8 cellular contexts compared by ENCODE assay signal in genomic region chr1:6423321-6423999, GRCh38. TPM values are rescaled to one million over a fixed set of nuclear protein-coding genes. Genes with fewer than 3 reads are reported as not detected.
A peak's percentile ranks its signal among the peaks of the same experiment; 100 is the strongest.
DNase-seq lines count a peak whose midpoint lies in the region; ATAC-seq, FAIRE-seq and TF ChIP-seq lines count a peak whose summit lies in the region.

No MANE protein-coding gene starts in this region.

- CTCF ChIA-PET in activated CD8-positive, alpha-beta T cell treated with anti-CD3 and anti-CD28 coated beads, Interleukin-2, amount 10 ng/mL, durations not matched to agents 7 days and 5 days (lab: Charles Lee), result interaction anchor here (0.7 to 5.6 kb wide), 32 partner anchors 10 to 233 kb away, joined by 3 to 103 read pairs (median 4); partner anchors contain the start of genes ACOT7, NOL9, PLEKHG5 and TNFRSF25
- CTCF ChIA-PET in endothelial cell of umbilical vein (lab: Charles Lee), result interaction anchor here (0.5 to 11.1 kb wide), 21 partner anchors 10 to 218 kb away, joined by 3 to 202 read pairs (median 4); partner anchors contain the start of genes ACOT7 and NOL9

- H3K79me2 ChIP-seq in endothelial cell of umbilical vein (ENCODE audit: control insufficient read depth, insufficient read depth, low read length), result no peaks in the 10 kb centered on the region
- no peaks in the 10 kb centered on the region for H3K79me2 ChIP-seq in parathyroid adenoma

- peaks cover 15% of the 10 kb centered on the region for H3K4me1 Mint-ChIP-seq in activated CD8-positive, alpha-beta T cell treated with anti-CD3 and anti-CD28 coated beads, Interleukin-2, amount 10 ng/mL, durations not matched to agents 7 days and 5 days (ENCODE audit: low read depth)

- H3K4me1 ChIP-seq in endothelial cell of umbilical vein (ENCODE audit: control insufficient read depth, extremely low read depth, insufficient read depth, low read length) (peaks cover 35% of the 10 kb centered on the region), parathyroid adenoma (peaks cover 5% of the 10 kb centered on the region)

- H3K27ac Mint-ChIP-seq in activated CD8-positive, alpha-beta T cell treated with anti-CD3 and anti-CD28 coated beads, Interleukin-2, amount 10 ng/mL, durations not matched to agents 7 days and 5 days, result no peak overlapping the region

- H3K9me3 ChIP-seq in endothelial cell of umbilical vein (replicated peaks; ENCODE audit: control insufficient read depth, insufficient read depth, low read length) (no peaks in the 10 kb centered on the region), parathyroid adenoma (ENCODE audit: control insufficient read depth, low read length) (no peaks in the 10 kb centered on the region)

- no peaks in the 10 kb centered on the region for H3K9me3 Mint-ChIP-seq in activated CD8-positive, alpha-beta T cell treated with anti-CD3 and anti-CD28 coated beads, Interleukin-2, amount 10 ng/mL, durations not matched to agents 7 days and 5 days (ENCODE audit: insufficient read depth)

- H3K27me3 Mint-ChIP-seq in activated CD8-positive, alpha-beta T cell treated with anti-CD3 and anti-CD28 coated beads, Interleukin-2, amount 10 ng/mL, durations not matched to agents 7 days and 5 days (ENCODE audit: low read depth), result peaks cover 48% of the 10 kb centered on the region

- no TSS peak for BruUV-seq in endothelial cell of umbilical vein (replicated peaks; lab: Mats Ljungman, UMichigan)

- H3K9me1 ChIP-seq in endothelial cell of umbilical vein (replicated peaks; ENCODE audit: control insufficient read depth, extremely low read depth, insufficient read depth, low read length), result no peaks in the 10 kb centered on the region

- intact Hi-C loops in endothelial cell of umbilical vein (cut with micrococcal nuclease), result loop anchor here (1.0 to 5.0 kb wide), 5 partner anchors 15 to 371 kb away; partner anchors contain the start of genes GPR153 and ICMT

- H3K4me2 ChIP-seq in endothelial cell of umbilical vein (ENCODE audit: insufficient read depth, low read length) (peak overlapping the region; percentile 75), parathyroid adenoma (ENCODE audit: low read length) (peak overlapping the region; percentile 41)

- H3K4me3 ChIP-seq in endothelial cell of umbilical vein (replicated peaks in 1 of 3; ENCODE audit: insufficient read depth in 1 of 3, low read depth in 1 of 3, low read length in 3 of 3) (peak overlapping the region in 1 of 3 experiments; percentile 9), parathyroid adenoma (ENCODE audit: low read depth, low read length) (no peak overlapping the region)

- H3K9ac ChIP-seq in endothelial cell of umbilical vein (replicated peaks; ENCODE audit: extremely low read depth, insufficient read depth, low read length) (peak overlapping the region; percentile 52), parathyroid adenoma (no peak overlapping the region)

- H3K27me3 ChIP-seq in endothelial cell of umbilical vein (ENCODE audit: control insufficient read depth in 2 of 2, insufficient read depth in 2 of 2, low read length in 2 of 2), result peaks cover 0 to 7% of the 10 kb centered on the region in 2 experiments
- H3K27me3 ChIP-seq in parathyroid adenoma (ENCODE audit: control insufficient read depth, insufficient read depth, low read length), result no peaks in the 10 kb centered on the region

- peak overlapping the region; percentile 46 for H2AFZ ChIP-seq in endothelial cell of umbilical vein (ENCODE audit: low read depth, low read length)
- peak overlapping the region; percentile 38 for H2AFZ ChIP-seq in parathyroid adenoma

- POLR2A ChIA-PET in activated CD8-positive, alpha-beta T cell treated with anti-CD3 and anti-CD28 coated beads, Interleukin-2, amount 10 ng/mL, durations not matched to agents 7 days and 5 days (lab: Charles Lee), result no interaction called here
- POLR2A ChIA-PET in endothelial cell of umbilical vein (lab: Charles Lee), result interaction anchor here (0.6 kb wide), 1 partner anchor 29 kb away, joined by 3 read pairs; no protein-coding TSS in a partner anchor

- dilution Hi-C loops in endothelial cell of umbilical vein (cut with MboI; ENCODE audit: extremely low pct_ligation_motif_present, low sequenced_read_pairs), result no loop called here

- no peaks in the 10 kb centered on the region for H3K36me3 Mint-ChIP-seq in activated CD8-positive, alpha-beta T cell treated with anti-CD3 and anti-CD28 coated beads, Interleukin-2, amount 10 ng/mL, durations not matched to agents 7 days and 5 days (ENCODE audit: low read depth)

- H3K36me3 ChIP-seq in endothelial cell of umbilical vein (ENCODE audit: control insufficient read depth in 2 of 2, extremely low read depth in 1 of 2, insufficient read depth in 2 of 2, low read length in 2 of 2), result no peaks in the 10 kb centered on the region
- no peaks in the 10 kb centered on the region for H3K36me3 ChIP-seq in parathyroid adenoma (ENCODE audit: control insufficient read depth, insufficient read depth, low read length)

- ATAC-seq in GM21619 (IDR thresholded peaks at IDR 0.05; ENCODE audit: unreplicated experiment), result peak; percentile 46
- ATAC-seq in activated CD8-positive, alpha-beta T cell treated with anti-CD3 and anti-CD28 coated beads, Interleukin-2, amount 10 ng/mL, durations not matched to agents 7 days and 5 days, result peak; percentile 65
- ATAC-seq in HG03175 (IDR thresholded peaks at IDR 0.05; ENCODE audit: unreplicated experiment), result no peak

- no peak overlapping the region for H3K4me3 Mint-ChIP-seq in activated CD8-positive, alpha-beta T cell treated with anti-CD3 and anti-CD28 coated beads, Interleukin-2, amount 10 ng/mL, durations not matched to agents 7 days and 5 days

- H4K20me1 ChIP-seq in endothelial cell of umbilical vein (replicated peaks; ENCODE audit: control insufficient read depth, extremely low read depth, insufficient read depth, low read length), result no peaks in the 10 kb centered on the region

- peak overlapping the region; percentile 83 for H3K27ac ChIP-seq in endothelial cell of umbilical vein (ENCODE audit: insufficient read depth, low read depth, low read length)
- H3K27ac ChIP-seq in parathyroid adenoma, result no peak overlapping the region

- no peak for FAIRE-seq in endothelial cell of umbilical vein (lab: Jason Lieb, UNC)

- DNase-seq in AG20443 (ENCODE audit: low spot score) (peak; percentile 76), NCI-H526 (lab: John Stamatoyannopoulos, UW) (peak; percentile 66 to 88), endothelial cell of umbilical vein (ENCODE audit: low read depth, low spot score) (peak; percentile 75), inferior parietal cortex (ENCODE audit: extremely low spot score) (no peak)
- DNase-seq in activated CD8-positive, alpha-beta T cell treated with anti-CD3 and anti-CD28 coated beads, Interleukin-2, amount 10 ng/mL, durations not matched to agents 7 days and 5 days, result peak; percentile 75

- peak; percentile 49 to 73 for TF ChIP-seq CTCF in endothelial cell of umbilical vein (IDR thresholded peaks at IDR 0.05; ENCODE audit: extremely low read depth in 1 of 2, insufficient read depth in 1 of 2, low read depth in 1 of 2, low read length in 2 of 2)
- peak; percentile 60 for TF ChIP-seq CTCF in parathyroid adenoma (IDR thresholded peaks at IDR 0.05)

- TF ChIP-seq POLR2A in endothelial cell of umbilical vein (IDR thresholded peaks at IDR 0.05; ENCODE audit: low read depth, low read length), result peak; percentile 31

RNA-seq across cellular contexts. Expression of gene ESPN, which starts 1.1 kb away (rescaled TPM):
- total RNA-seq in activated CD8-positive, alpha-beta T cell treated with anti-CD3 and anti-CD28 coated beads, Interleukin-2, amount 10 ng/mL, durations not matched to agents 7 days and 5 days, result 1 to 10 TPM in 1 of 2 experiments, under 1 TPM in 1; 0.61 to 1.0 TPM
- total RNA-seq in endothelial cell of umbilical vein, result 0.71 and 2.2 TPM in 2 replicates
- polyA plus RNA-seq in endothelial cell of umbilical vein, result 0.46 and 0.54 TPM in 2 replicates
- polyA plus RNA-seq in endothelial cell of umbilical vein (2011; cell fraction: cytosol; rRNA removed), result 0.07 and 0.17 TPM in 2 replicates
- 0.76 and 0.80 TPM in 2 replicates for polyA plus RNA-seq in endothelial cell of umbilical vein (2011; cell fraction: nucleus; rRNA removed)
- 0.71 and 0.75 TPM in 2 replicates for polyA plus RNA-seq in endothelial cell of umbilical vein (2012)
- polyA minus RNA-seq in endothelial cell of umbilical vein, result 0.13 TPM in 1 of 2 replicates, not detected in the other
- 4.0 TPM for polyA minus RNA-seq in endothelial cell of umbilical vein (2011; cell fraction: cytosol; rRNA and poly(A)+ RNA removed)
- 0.34 TPM in 1 of 2 replicates, not detected in the other for polyA minus RNA-seq in endothelial cell of umbilical vein (2011; cell fraction: nucleus; rRNA and poly(A)+ RNA removed)

RNA-seq across cellular contexts. Expression of gene HES2, which starts 3.7 kb away (rescaled TPM):
- total RNA-seq in activated CD8-positive, alpha-beta T cell treated with anti-CD3 and anti-CD28 coated beads, Interleukin-2, amount 10 ng/mL, durations not matched to agents 7 days and 5 days, result under 1 TPM; 0.05 to 0.45 TPM
- total RNA-seq in endothelial cell of umbilical vein, result 9.4 and 13.3 TPM in 2 replicates
- polyA plus RNA-seq in endothelial cell of umbilical vein, result 3.6 and 3.7 TPM in 2 replicates
- 2.7 and 2.9 TPM in 2 replicates for polyA plus RNA-seq in endothelial cell of umbilical vein (2011; cell fraction: cytosol; rRNA removed)
- 2.1 and 3.5 TPM in 2 replicates for polyA plus RNA-seq in endothelial cell of umbilical vein (2011; cell fraction: nucleus; rRNA removed)
- 4.7 and 12.3 TPM in 2 replicates for polyA plus RNA-seq in endothelial cell of umbilical vein (2012)
- 2.0 and 2.4 TPM in 2 replicates for polyA minus RNA-seq in endothelial cell of umbilical vein
- 6.2 TPM for polyA minus RNA-seq in endothelial cell of umbilical vein (2011; cell fraction: cytosol; rRNA and poly(A)+ RNA removed)
- polyA minus RNA-seq in endothelial cell of umbilical vein (2011; cell fraction: nucleus; rRNA and poly(A)+ RNA removed), result 1.4 and 1.5 TPM in 2 replicates

RNA-seq across cellular contexts. Expression of gene ACOT7, which starts 29.9 kb away (rescaled TPM):
- total RNA-seq in activated CD8-positive, alpha-beta T cell treated with anti-CD3 and anti-CD28 coated beads, Interleukin-2, amount 10 ng/mL, durations not matched to agents 7 days and 5 days, result 100 to 1,000 TPM in 1 of 2 experiments, 10 to 100 TPM in 1; 97.0 to 102 TPM
- 69.4 and 76.5 TPM in 2 replicates for total RNA-seq in endothelial cell of umbilical vein
- polyA plus RNA-seq in endothelial cell of umbilical vein, result 104 and 105 TPM in 2 replicates
- polyA plus RNA-seq in endothelial cell of umbilical vein (2011; cell fraction: cytosol; rRNA removed), result 84.5 and 86.8 TPM in 2 replicates
- polyA plus RNA-seq in endothelial cell of umbilical vein (2011; cell fraction: nucleus; rRNA removed), result 48.1 and 56.4 TPM in 2 replicates
- 76.1 and 79.8 TPM in 2 replicates for polyA plus RNA-seq in endothelial cell of umbilical vein (2012)
- polyA minus RNA-seq in endothelial cell of umbilical vein, result 42.4 and 44.3 TPM in 2 replicates
- 29.4 TPM for polyA minus RNA-seq in endothelial cell of umbilical vein (2011; cell fraction: cytosol; rRNA and poly(A)+ RNA removed)
- polyA minus RNA-seq in endothelial cell of umbilical vein (2011; cell fraction: nucleus; rRNA and poly(A)+ RNA removed), result 10.6 and 13.3 TPM in 2 replicates

RNA-seq across cellular contexts. Expression of gene TNFRSF25, which starts 42.5 kb away (rescaled TPM):
- total RNA-seq in activated CD8-positive, alpha-beta T cell treated with anti-CD3 and anti-CD28 coated beads, Interleukin-2, amount 10 ng/mL, durations not matched to agents 7 days and 5 days, result 10 to 100 TPM; 47.7 to 55.8 TPM
- total RNA-seq in endothelial cell of umbilical vein, result 33.9 and 48.7 TPM in 2 replicates
- polyA plus RNA-seq in endothelial cell of umbilical vein, result 38.8 and 52.9 TPM in 2 replicates
- polyA plus RNA-seq in endothelial cell of umbilical vein (2011; cell fraction: cytosol; rRNA removed), result 8.5 and 11.8 TPM in 2 replicates
- polyA plus RNA-seq in endothelial cell of umbilical vein (2011; cell fraction: nucleus; rRNA removed), result 247 and 252 TPM in 2 replicates
- 18.0 and 27.4 TPM in 2 replicates for polyA plus RNA-seq in endothelial cell of umbilical vein (2012)
- polyA minus RNA-seq in endothelial cell of umbilical vein, result 11.2 and 23.6 TPM in 2 replicates
- polyA minus RNA-seq in endothelial cell of umbilical vein (2011; cell fraction: cytosol; rRNA and poly(A)+ RNA removed), result not detected
- 31.3 and 39.8 TPM in 2 replicates for polyA minus RNA-seq in endothelial cell of umbilical vein (2011; cell fraction: nucleus; rRNA and poly(A)+ RNA removed)
